In genomic region chr3:118886708-118887107, GRCh38 we compare ENCODE assay signal across 7 cellular contexts.
"Had no signal": no experiment of that assay in that cellular context is flagged by ENCODE, and none has a peak within 500 bp of the region (broad histone marks: within the 10 kb centered on the region; RNA-seq: fewer than 3 reads in every experiment).

No MANE protein-coding gene starts in this region.

- H3K9me3 Mint-ChIP-seq: H9, IgD-negative memory B cell had no signal

- DNase-seq: GOT3, H9, HCEC 1CT, KG1 had no signal

- FAIRE-seq: H54, HTR-8/SVneo had no signal

- H3K36me3 Mint-ChIP-seq: IgD-negative memory B cell had no signal

- H3K27ac Mint-ChIP-seq: H9, IgD-negative memory B cell had no signal

- H3K4me3 Mint-ChIP-seq: H9, IgD-negative memory B cell had no signal
